ENCODE assay signal across 9 cellular contexts in genomic region chr1:12142891-12143630, GRCh38. TPM values are rescaled to one million over a fixed set of nuclear protein-coding genes. Genes with fewer than 3 reads are reported as not detected.
DNase-seq lines count a peak whose midpoint lies in the region; ATAC-seq and TF ChIP-seq lines count a peak whose summit lies in the region.
"Had no signal": no experiment of that assay in that cellular context is flagged by ENCODE, and none has a peak within 500 bp of the region (broad histone marks: within the 10 kb centered on the region; RNA-seq: fewer than 3 reads in every experiment).

No MANE protein-coding gene starts in this region.

- TF ChIP-seq CTCF in lower lobe of right lung (IDR thresholded peaks at IDR 0.05) (no peak), tibial nerve (IDR thresholded peaks at IDR 0.05) (no peak)

- ATAC-seq in activated naive CD8-positive, alpha-beta T cell treated with anti-CD3 and anti-CD28 coated beads, Interleukin-2, amount 10 ng/mL, durations not matched to agents 7 days and 5 days (ENCODE audit: low read depth) = no peak
- peak; percentile 57 to 66 for ATAC-seq in lower lobe of right lung
- no peak for ATAC-seq in GM18511 (IDR thresholded peaks at IDR 0.05; ENCODE audit: unreplicated experiment)
- ATAC-seq in GM19023 (IDR thresholded peaks at IDR 0.05; ENCODE audit: unreplicated experiment) = no peak

- H3K27me3 Mint-ChIP-seq in activated CD4-positive, alpha-beta T cell treated with anti-CD3 and anti-CD28 coated beads, Interleukin-2, amount 10 ng/mL, durations not matched to agents 7 days and 5 days = no peaks in the 10 kb centered on the region
- no peaks in the 10 kb centered on the region for H3K27me3 Mint-ChIP-seq in activated naive CD8-positive, alpha-beta T cell treated with anti-CD3 and anti-CD28 coated beads, Interleukin-2, amount 10 ng/mL, durations not matched to agents 7 days and 5 days

- peak overlapping the region; percentile 89 for H3K27ac Mint-ChIP-seq in activated CD4-positive, alpha-beta T cell treated with anti-CD3 and anti-CD28 coated beads, Interleukin-2, amount 10 ng/mL, durations not matched to agents 7 days and 5 days
- peak overlapping the region; percentile 85 for H3K27ac Mint-ChIP-seq in activated naive CD8-positive, alpha-beta T cell treated with anti-CD3 and anti-CD28 coated beads, Interleukin-2, amount 10 ng/mL, durations not matched to agents 7 days and 5 days

- no peaks in the 10 kb centered on the region for H3K36me3 Mint-ChIP-seq in activated CD4-positive, alpha-beta T cell treated with anti-CD3 and anti-CD28 coated beads, Interleukin-2, amount 10 ng/mL, durations not matched to agents 7 days and 5 days (ENCODE audit: low read depth)
- H3K36me3 Mint-ChIP-seq in activated naive CD8-positive, alpha-beta T cell treated with anti-CD3 and anti-CD28 coated beads, Interleukin-2, amount 10 ng/mL, durations not matched to agents 7 days and 5 days = no peaks in the 10 kb centered on the region

- no peaks in the 10 kb centered on the region for H3K27me3 ChIP-seq in lower lobe of right lung (ENCODE audit: low read depth)
- no peaks in the 10 kb centered on the region for H3K27me3 ChIP-seq in tibial nerve

- intact Hi-C loops in lower lobe of right lung (cut with DNase I) = no loop called here

- POLR2A ChIA-PET in activated CD4-positive, alpha-beta T cell treated with anti-CD3 and anti-CD28 coated beads, Interleukin-2, amount 10 ng/mL, durations not matched to agents 7 days and 5 days (lab: Charles Lee) = no interaction called here
- POLR2A ChIA-PET in activated naive CD8-positive, alpha-beta T cell treated with anti-CD3 and anti-CD28 coated beads, Interleukin-2, amount 10 ng/mL, durations not matched to agents 7 days and 5 days (lab: Charles Lee) = interaction anchor here (0.8 to 1.9 kb wide), 3 partner anchors 9 to 35 kb away, joined by 3 to 7 read pairs (median 6); no protein-coding TSS in a partner anchor

- H3K27ac ChIP-seq in lower lobe of right lung = peak overlapping the region; percentile 80
- H3K27ac ChIP-seq in tibial nerve = peak overlapping the region; percentile 47 to 78 (median 70)

- H3K4me1 Mint-ChIP-seq in activated CD4-positive, alpha-beta T cell treated with anti-CD3 and anti-CD28 coated beads, Interleukin-2, amount 10 ng/mL, durations not matched to agents 7 days and 5 days = peaks cover 45% of the 10 kb centered on the region
- peaks cover 39% of the 10 kb centered on the region for H3K4me1 Mint-ChIP-seq in activated naive CD8-positive, alpha-beta T cell treated with anti-CD3 and anti-CD28 coated beads, Interleukin-2, amount 10 ng/mL, durations not matched to agents 7 days and 5 days

- TF ChIP-seq POLR2A in tibial nerve (IDR thresholded peaks at IDR 0.05) = no peak

- DNase-seq in activated CD4-positive, alpha-beta T cell treated with anti-CD3 and anti-CD28 coated beads, Interleukin-2, amount 10 ng/mL, durations not matched to agents 7 days and 5 days = no peak
- no peak for DNase-seq in activated CD4-positive, alpha-beta T cell treated with anti-CD3 and anti-CD28 coated beads for 48 hours
- DNase-seq in activated naive CD8-positive, alpha-beta T cell treated with anti-CD3 and anti-CD28 coated beads, Interleukin-2, amount 10 ng/mL, durations not matched to agents 7 days and 5 days = no peak
- DNase-seq in lower lobe of right lung (peak; percentile 80), tibial nerve (ENCODE audit: low spot score in 2 of 2) (peak in 1 of 2 donors; percentile 48)
- DNase-seq in activated effector memory CD4-positive, alpha-beta T cell treated with Interleukin-2 at 50 U/mL for 16 hours = no peak
- DNase-seq: activated T-cell treated with anti-CD3 and anti-CD28 coated beads for 4 hours had no signal

- H3K4me3 Mint-ChIP-seq in activated CD4-positive, alpha-beta T cell treated with anti-CD3 and anti-CD28 coated beads, Interleukin-2, amount 10 ng/mL, durations not matched to agents 7 days and 5 days = no peak overlapping the region
- peak overlapping the region; percentile 29 for H3K4me3 Mint-ChIP-seq in activated naive CD8-positive, alpha-beta T cell treated with anti-CD3 and anti-CD28 coated beads, Interleukin-2, amount 10 ng/mL, durations not matched to agents 7 days and 5 days

- no peaks in the 10 kb centered on the region for H3K9me3 Mint-ChIP-seq in activated CD4-positive, alpha-beta T cell treated with anti-CD3 and anti-CD28 coated beads, Interleukin-2, amount 10 ng/mL, durations not matched to agents 7 days and 5 days
- H3K9me3 Mint-ChIP-seq in activated naive CD8-positive, alpha-beta T cell treated with anti-CD3 and anti-CD28 coated beads, Interleukin-2, amount 10 ng/mL, durations not matched to agents 7 days and 5 days = no peaks in the 10 kb centered on the region

- H3K4me1 ChIP-seq in lower lobe of right lung (peaks cover 62% of the 10 kb centered on the region), tibial nerve (peaks cover 0 to 64% (median 29%) of the 10 kb centered on the region in 4 donors)

- H3K36me3 ChIP-seq in lower lobe of right lung = no peaks in the 10 kb centered on the region
- H3K36me3 ChIP-seq in tibial nerve = no peaks in the 10 kb centered on the region

- no peaks in the 10 kb centered on the region for H3K9me3 ChIP-seq in lower lobe of right lung
- no peaks in the 10 kb centered on the region for H3K9me3 ChIP-seq in tibial nerve

- WGBS in tibial nerve, 2 donors = 79 to 87% methylated on average over 14 to 20 of the region's 21 CpGs

- CTCF ChIA-PET in activated CD4-positive, alpha-beta T cell treated with anti-CD3 and anti-CD28 coated beads, Interleukin-2, amount 10 ng/mL, durations not matched to agents 7 days and 5 days (lab: Charles Lee) = interaction anchor here (0.6 to 2.4 kb wide), 3 partner anchors 8 to 28 kb away, joined by 3 to 6 read pairs (median 4); no protein-coding TSS in a partner anchor

- no peak overlapping the region for H3K4me3 ChIP-seq in lower lobe of right lung
- no peak overlapping the region for H3K4me3 ChIP-seq in tibial nerve

- TF ChIP-seq EP300 in tibial nerve (IDR thresholded peaks at IDR 0.05) = no peak

RNA-seq across cellular contexts. Expression of gene TNFRSF1B, which starts 23.7 kb away (rescaled TPM):
- 100 to 1,000 TPM; 167 to 190 TPM for total RNA-seq in activated CD4-positive, alpha-beta T cell treated with anti-CD3 and anti-CD28 coated beads, Interleukin-2, amount 10 ng/mL, durations not matched to agents 7 days and 5 days
- total RNA-seq in activated naive CD8-positive, alpha-beta T cell treated with anti-CD3 and anti-CD28 coated beads, Interleukin-2, amount 10 ng/mL, durations not matched to agents 7 days and 5 days = 100 to 1,000 TPM; 215 to 246 TPM
- 67.0 TPM for total RNA-seq in lower lobe of right lung
- total RNA-seq in tibial nerve = 10 to 100 TPM; 27.4 to 62.1 (median 43.5) TPM

Comparison
In these comparisons a context has a peak if more than half of its experiments do, and no peak if none do; other contexts are left out.
1. ATAC-seq: peak in lower lobe of right lung (2 of 2); none in activated naive CD8-positive, alpha-beta T cell treated with anti-CD3 and anti-CD28 coated beads, Interleukin-2, amount 10 ng/mL, durations not matched to agents 7 days and 5 days (single experiment), GM18511 (single experiment) and GM19023 (single experiment).